Comparison of ENCODE assay signal across 23 cellular contexts in the genomic region with DNA sequence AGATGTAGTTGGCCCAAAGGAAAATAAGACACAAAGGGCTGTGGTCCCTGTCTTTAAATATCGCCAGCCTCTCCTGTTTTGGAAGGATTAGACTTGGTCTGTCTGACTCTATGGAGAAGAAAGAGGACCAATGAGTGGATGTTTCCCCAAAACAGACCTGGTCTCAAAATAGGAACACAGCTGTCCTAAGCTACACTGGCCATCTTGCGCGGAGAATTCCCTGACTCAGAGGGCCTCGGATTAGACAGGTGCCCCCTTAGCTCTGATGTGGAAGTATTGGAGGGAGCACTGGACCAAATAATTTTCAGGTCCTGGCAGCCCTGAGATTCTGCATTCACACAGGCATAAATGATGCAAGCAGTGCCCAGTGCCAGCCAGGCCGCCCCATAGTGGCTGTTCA. TPM values are rescaled to one million over a fixed set of nuclear protein-coding genes. Genes with fewer than 3 reads are reported as not detected.
A peak's percentile ranks its signal among the peaks of the same experiment; 100 is the strongest.
DNase-seq lines count a peak whose midpoint lies in the region; ATAC-seq, FAIRE-seq and TF ChIP-seq lines count a peak whose summit lies in the region.
"Had no signal": no experiment of that assay in that cellular context is flagged by ENCODE, and none has a peak within 500 bp of the region (broad histone marks: within the 10 kb centered on the region; RNA-seq: fewer than 3 reads in every experiment).

No MANE protein-coding gene starts in this region.

- intact Hi-C loops in kidney (cut with DNase I): no loop called here
- intact Hi-C loops in spleen (cut with DNase I; ENCODE audit: low total_unique reads): no loop called here
- intact Hi-C loops in right cardiac atrium (cut with DNase I): no loop called here

- ATAC-seq in HG02885 (IDR thresholded peaks at IDR 0.05; ENCODE audit: poor library complexity, unreplicated experiment) (no peak), right cardiac atrium (no peak)
- ATAC-seq: HCT116 had no signal

- peak; percentile 37 for DNase-seq in kidney
- DNase-seq in spleen: peak; percentile 72
- DNase-seq in RCC 7860 (ENCODE audit: low spot score): no peak
- DNase-seq in right cardiac atrium: no peak
- no peak for DNase-seq in SHP77 treated with DMSO at 0.1 percent for 48 hours (lab: John Stamatoyannopoulos, UW)
- DNase-seq: 8988T, BE2C, GOT3, KG1, NCI-H1417 treated with DMSO at 0.1 percent for 48 hours, NCI-H187 treated with DMSO at 0.1 percent for 48 hours, NCI-H2227 treated with DMSO at 0.1 percent for 48 hours, NCI-H510A treated with DMSO at 0.1 percent for 48 hours, NCI-H774 had no signal

- H3F3A ChIP-seq in OCI-LY1 (ENCODE audit: insufficient read depth, low read length): no peaks in the 10 kb centered on the region

- H3K27ac ChIP-seq in BLaER1: peak overlapping the region; percentile 57; the same call in 1 of the 2 replicates
- peak overlapping the region; percentile 96 for H3K27ac ChIP-seq in OCI-LY1 (ENCODE audit: low read depth, low read length, poor library complexity, severe bottlenecking)
- H3K27ac ChIP-seq in kidney (ENCODE audit: low read depth in 2 of 2, low read length in 2 of 2): peak overlapping the region in 1 of 2 donors; percentile 37
- H3K27ac ChIP-seq in spleen: peak overlapping the region in 7 of 8 donors; percentile 75 to 94 (median 87)
- H3K27ac ChIP-seq in right cardiac atrium (ENCODE audit: low read length): no peak overlapping the region
- H3K27ac ChIP-seq: SJCRH30 had no signal

- TF ChIP-seq CTCF in OCI-LY1 (IDR thresholded peaks at IDR 0.05; ENCODE audit: low read length) (no peak), kidney (IDR thresholded peaks at IDR 0.05; ENCODE audit: borderline replicate concordance, extremely low read depth, insufficient read depth) (no peak), spleen (IDR thresholded peaks at IDR 0.05 in 8 of 11, conservative IDR thresholded peaks at IDR 0.05 in 3 of 11) (no peak)

- no peak overlapping the region for H2AFZ ChIP-seq in OCI-LY1 (ENCODE audit: low read length)

- H3K9me2 ChIP-seq in OCI-LY1 (ENCODE audit: low read depth, low read length): no peaks in the 10 kb centered on the region

- no peak for TF ChIP-seq POLR2A in spleen (IDR thresholded peaks at IDR 0.05)

- H4K20me1 ChIP-seq in BLaER1 (peaks cover 66% of the 10 kb centered on the region), OCI-LY1 (ENCODE audit: insufficient read depth, low read length) (no peaks in the 10 kb centered on the region)

- H3K9ac ChIP-seq in BLaER1 (peak overlapping the region; percentile 51; the same call in 1 of the 2 replicates), OCI-LY1 (ENCODE audit: low read length) (no peak overlapping the region), kidney (ENCODE audit: low read length in 2 of 2) (no peak overlapping the region)

- H3K4me3 ChIP-seq in BLaER1: no peak overlapping the region
- no peak overlapping the region for H3K4me3 ChIP-seq in OCI-LY1 (ENCODE audit: low read depth, low read length, poor library complexity, severe bottlenecking)
- no peak overlapping the region for H3K4me3 ChIP-seq in kidney (ENCODE audit: low read length in 2 of 2)
- H3K4me3 ChIP-seq in spleen: peak overlapping the region in 1 of 8 donors; percentile 56
- no peak overlapping the region for H3K4me3 ChIP-seq in right cardiac atrium (ENCODE audit: low read length)
- H3K4me3 ChIP-seq: SJCRH30 had no signal

- 76 to 96% (median 86%) methylated on average over 5 of the region's 5 CpGs for WGBS in spleen, 5 donors
- 95% methylated on average over 5 of the region's 5 CpGs for WGBS in right cardiac atrium

- H3K79me2 ChIP-seq in OCI-LY1 (ENCODE audit: insufficient read depth, low read length): no peaks in the 10 kb centered on the region

- H3K36me3 ChIP-seq in BLaER1 (peaks cover 97% of the 10 kb centered on the region), OCI-LY1 (ENCODE audit: insufficient read depth, low read length) (peaks cover 28% of the 10 kb centered on the region; the same call in 1 of the 2 replicates), kidney (ENCODE audit: control insufficient read depth in 1 of 2, insufficient read depth in 2 of 2, low read length in 2 of 2) (peaks cover 0 to 5% of the 10 kb centered on the region in 2 donors), spleen (peaks cover 0 to 88% (median 3%) of the 10 kb centered on the region in 6 donors)
- H3K36me3 ChIP-seq: BE2C, SJCRH30 had no signal

- H3K4me1 ChIP-seq in BLaER1 (peaks cover 74% of the 10 kb centered on the region), OCI-LY1 (ENCODE audit: insufficient read depth, low read length, severe bottlenecking) (peaks cover 44% of the 10 kb centered on the region), kidney (ENCODE audit: control insufficient read depth in 1 of 2, insufficient read depth in 1 of 2, low read depth in 1 of 2, low read length in 2 of 2) (peaks cover 0 to 11% of the 10 kb centered on the region in 2 donors), spleen (peaks cover 22 to 98% (median 66%) of the 10 kb centered on the region in 6 donors), right cardiac atrium (ENCODE audit: control insufficient read depth, insufficient read depth, low read length) (peaks cover 7% of the 10 kb centered on the region)
- H3K4me1 ChIP-seq: SJCRH30 had no signal

- no peak for FAIRE-seq in kidney (lab: Jason Lieb, UNC)
- FAIRE-seq in RCC 7860 (lab: Jason Lieb, UNC): no peak
- FAIRE-seq: D721Med, GM12892, GM18507 had no signal

- H3K4me2 ChIP-seq in BLaER1 (peak overlapping the region; percentile 83), OCI-LY1 (ENCODE audit: low read length) (no peak overlapping the region)

- no peaks in the 10 kb centered on the region for H3K9me3 ChIP-seq in BLaER1
- no peaks in the 10 kb centered on the region for H3K9me3 ChIP-seq in OCI-LY1 (ENCODE audit: low read length)
- H3K9me3 ChIP-seq in kidney (ENCODE audit: control insufficient read depth in 1 of 2, low read length in 2 of 2): no peaks in the 10 kb centered on the region
- no peaks in the 10 kb centered on the region for H3K9me3 ChIP-seq in spleen
- H3K9me3 ChIP-seq in right cardiac atrium (ENCODE audit: control insufficient read depth, low read length): no peaks in the 10 kb centered on the region
- H3K9me3 ChIP-seq: BE2C, SJCRH30 had no signal

- no peaks in the 10 kb centered on the region for H3K27me3 ChIP-seq in BLaER1
- no peaks in the 10 kb centered on the region for H3K27me3 ChIP-seq in OCI-LY1 (ENCODE audit: insufficient read depth, low read length)
- no peaks in the 10 kb centered on the region for H3K27me3 ChIP-seq in spleen (replicated peaks in 1 of 7)
- H3K27me3 ChIP-seq in right cardiac atrium (ENCODE audit: control insufficient read depth, insufficient read depth): no peaks in the 10 kb centered on the region
- H3K27me3 ChIP-seq: BE2C, SJCRH30 had no signal

RNA-seq across cellular contexts. Expression of a gene that starts 56.1 kb away (rescaled TPM):
- 39.7 TPM for total RNA-seq in kidney
- 2.8 TPM for polyA plus RNA-seq in kidney (ENCODE audit: insufficient read depth, low read depth, low replicate concordance)
- 100 to 1,000 TPM in 6 of 7 donors, 10 to 100 TPM in 1; 78.3 to 133 (median 107) TPM for total RNA-seq in spleen
- polyA plus RNA-seq in spleen: 10 to 100 TPM in 1 of 3 donors, 1 to 10 TPM in 2; 6.1 to 10.6 (median 6.3) TPM
- total RNA-seq in right cardiac atrium: 10 to 100 TPM in 1 of 4 donors, 1 to 10 TPM in 3; 5.0 to 11.9 (median 8.7) TPM
- 2.2 TPM for polyA plus RNA-seq in right cardiac atrium
- total RNA-seq: HT-29 had no signal

Comparison
In these comparisons a context has a peak if more than half of its experiments do, and no peak if none do; other contexts are left out.
1. DNase-seq: peak in kidney (single experiment) and spleen (single experiment); none in RCC 7860 (single experiment), right cardiac atrium (0 of 3) and SHP77 treated with DMSO at 0.1 percent for 48 hours (single experiment).